Comparison of ENCODE assay signal across 9 cellular contexts in genomic region chr5:169416583-169417196, GRCh38.
DNase-seq lines count a peak whose midpoint lies in the region; ATAC-seq and TF ChIP-seq lines count a peak whose summit lies in the region.
"Had no signal": no experiment of that assay in that cellular context is flagged by ENCODE, and none has a peak within 500 bp of the region (broad histone marks: within the 10 kb centered on the region; RNA-seq: fewer than 3 reads in every experiment).

No MANE protein-coding gene starts in this region.

- no peak for TF ChIP-seq CTCF in fibroblast of the aortic adventitia (IDR thresholded peaks at IDR 0.05; ENCODE audit: insufficient read depth, low read length)

- no peaks in the 10 kb centered on the region for H3K9me3 ChIP-seq in BLaER1

- H3K4me3 ChIP-seq in BLaER1 (peak overlapping the region; percentile 27), fibroblast of the aortic adventitia (ENCODE audit: low read depth, low read length) (no peak overlapping the region)

- no peaks in the 10 kb centered on the region for H3K36me3 ChIP-seq in BLaER1

- peaks cover 35% of the 10 kb centered on the region for H3K4me1 ChIP-seq in BLaER1

- no peak overlapping the region for H3K27ac ChIP-seq in BLaER1

- DNase-seq in HS-27A (ENCODE audit: low read depth) (peak; percentile 51), fibroblast of the aortic adventitia (ENCODE audit: low read depth) (peak; percentile 95), ureter (ENCODE audit: low spot score) (peak; percentile 50), dermis blood vessel endothelial cell (no peak), T-helper 1 cell (no peak)
- DNase-seq in activated naive CD4-positive, alpha-beta T cell treated with anti-CD3 and anti-CD28 coated beads, Interleukin-2, amount 50 U/mL, for 72 hours (ENCODE audit: low spot score in 2 of 2): no peak
- DNase-seq: activated naive CD8-positive, alpha-beta T cell treated with anti-CD3 and anti-CD28 coated beads, Interleukin-2, amount 10 ng/mL, durations not matched to agents 7 days and 5 days had no signal

- peaks cover 0 to 4% of the 10 kb centered on the region in 2 donors for H3K9me3 Mint-ChIP-seq in activated naive CD4-positive, alpha-beta T cell treated with anti-CD3 and anti-CD28 coated beads, Interleukin-2, amount 50 U/mL, for 72 hours
- H3K9me3 Mint-ChIP-seq: activated naive CD8-positive, alpha-beta T cell treated with anti-CD3 and anti-CD28 coated beads, Interleukin-2, amount 10 ng/mL, durations not matched to agents 7 days and 5 days had no signal

- no peak overlapping the region for H3K9ac ChIP-seq in BLaER1

- no peaks in the 10 kb centered on the region for H3K27me3 ChIP-seq in BLaER1

- ATAC-seq in GM21515 (IDR thresholded peaks at IDR 0.05; ENCODE audit: unreplicated experiment): peak; percentile 97
- ATAC-seq in activated naive CD4-positive, alpha-beta T cell treated with anti-CD3 and anti-CD28 coated beads, Interleukin-2, amount 50 U/mL, for 72 hours: no peak

- H3K27ac Mint-ChIP-seq in activated naive CD4-positive, alpha-beta T cell treated with anti-CD3 and anti-CD28 coated beads, Interleukin-2, amount 50 U/mL, for 72 hours: no peak overlapping the region
- H3K27ac Mint-ChIP-seq: activated naive CD8-positive, alpha-beta T cell treated with anti-CD3 and anti-CD28 coated beads, Interleukin-2, amount 10 ng/mL, durations not matched to agents 7 days and 5 days had no signal

- H4K20me1 ChIP-seq in BLaER1: no peaks in the 10 kb centered on the region

- peak overlapping the region; percentile 84 for H3K4me2 ChIP-seq in BLaER1

- H3K36me3 Mint-ChIP-seq in activated naive CD4-positive, alpha-beta T cell treated with anti-CD3 and anti-CD28 coated beads, Interleukin-2, amount 50 U/mL, for 72 hours: no peaks in the 10 kb centered on the region
- H3K36me3 Mint-ChIP-seq: activated naive CD8-positive, alpha-beta T cell treated with anti-CD3 and anti-CD28 coated beads, Interleukin-2, amount 10 ng/mL, durations not matched to agents 7 days and 5 days had no signal

Comparison
In these comparisons a context has a peak if more than half of its experiments do, and no peak if none do; other contexts are left out.
1. DNase-seq: peak in HS-27A (single experiment), fibroblast of the aortic adventitia (single experiment) and ureter (single experiment); none in dermis blood vessel endothelial cell (single experiment), T-helper 1 cell (0 of 5) and activated naive CD4-positive, alpha-beta T cell treated with anti-CD3 and anti-CD28 coated beads, Interleukin-2, amount 50 U/mL, for 72 hours (0 of 2).